In genomic region chr1:234373064-234373937, GRCh38 we compare ENCODE assay signal across 8 cellular contexts.
A peak's percentile ranks its signal among the peaks of the same experiment; 100 is the strongest.
DNase-seq lines count a peak whose midpoint lies in the region; ATAC-seq lines count a peak whose summit lies in the region.

Gene COA6 (plus strand): TSS chr1:234373456. CDS start chr1:234373467, 11 bp downstream.

- peak; percentile 91 for DNase-seq in AG08395 (ENCODE audit: low spot score)
- DNase-seq in NCI-H345 treated with DMSO at 0.1 percent for 48 hours (lab: John Stamatoyannopoulos, UW; ENCODE audit: unreplicated experiment) = peak; percentile 91
- peak; percentile 76 to 88 (median 80) for DNase-seq in activated CD4-positive, CD25-positive, alpha-beta regulatory T cell (lab: John Stamatoyannopoulos, UW)
- peak; percentile 89 for DNase-seq in central memory CD4-positive, alpha-beta T cell
- peak; percentile 98 for DNase-seq in iris pigment epithelial cell (ENCODE audit: low read depth)
- peak; percentile 80 to 86 for DNase-seq in stimulated activated CD4-positive, alpha-beta T cell treated with anti-CD3 and anti-CD28 coated beads, Interleukin-12 subunit alpha, Interleukin-12 subunit beta, amount 100 ng/mL, for 24 hours (ENCODE audit: low read depth in 2 of 2)

- peak; percentile 93 for ATAC-seq in GM19023 (IDR thresholded peaks at IDR 0.05; ENCODE audit: unreplicated experiment)
- peak; percentile 93 for ATAC-seq in HG03280 (IDR thresholded peaks at IDR 0.05; ENCODE audit: unreplicated experiment)

Comparison
In these comparisons a context has a peak if more than half of its experiments do, and no peak if none do; other contexts are left out.
1. Peak in every context shown above with its lines: DNase-seq and ATAC-seq.